In genomic region chr12:44511289-44511688, GRCh38 we compare ENCODE assay signal across 14 cellular contexts.
"Had no signal": no experiment of that assay in that cellular context is flagged by ENCODE, and none has a peak within 500 bp of the region (broad histone marks: within the 10 kb centered on the region; RNA-seq: fewer than 3 reads in every experiment).

No MANE protein-coding gene starts in this region.

- H3K27me3 Mint-ChIP-seq: activated B cell treated with CpG ODN at 0.5 μM for 24 hours; activated CD8-positive, alpha-beta T cell treated with anti-CD3 and anti-CD28 coated beads for 36 hours; activated naive CD4-positive, alpha-beta T cell treated with anti-CD3 and anti-CD28 coated beads, Interleukin-2, amount 50 U/mL, for 24 hours; T-helper 17 cell had no signal

- DNase-seq: activated B cell treated with CpG ODN at 0.5 μM for 24 hours; activated CD4-positive, alpha-beta T cell treated with anti-CD3 and anti-CD28 coated beads for 48 hours; activated CD8-positive, alpha-beta T cell treated with anti-CD3 and anti-CD28 coated beads for 36 hours; activated effector memory CD4-positive, alpha-beta T cell treated with anti-CD3 and anti-CD28 coated beads, Interleukin-2, amount 50 U/mL, for 16 hours; activated T-cell treated with anti-CD3 and anti-CD28 coated beads, Interleukin-2, amount 50 U/mL, for 48 hours; cortex of kidney; effector CD4-positive, alpha-beta T cell; esophagus squamous epithelium; mesenchymal stem cell; T-helper 17 cell had no signal

- H3K9me3 Mint-ChIP-seq: activated B cell treated with CpG ODN at 0.5 μM for 24 hours; activated CD8-positive, alpha-beta T cell treated with anti-CD3 and anti-CD28 coated beads for 36 hours; activated naive CD4-positive, alpha-beta T cell treated with anti-CD3 and anti-CD28 coated beads, Interleukin-2, amount 50 U/mL, for 24 hours; nephron had no signal

- H3K36me3 ChIP-seq: esophagus squamous epithelium, thoracic aorta had no signal

- H3K27me3 ChIP-seq: esophagus squamous epithelium had no signal

- H3K27ac Mint-ChIP-seq: activated B cell treated with CpG ODN at 0.5 μM for 24 hours; activated CD8-positive, alpha-beta T cell treated with anti-CD3 and anti-CD28 coated beads for 36 hours; nephron; T-helper 17 cell had no signal

- H3K4me1 Mint-ChIP-seq: activated B cell treated with CpG ODN at 0.5 μM for 24 hours; activated naive CD4-positive, alpha-beta T cell treated with anti-CD3 and anti-CD28 coated beads, Interleukin-2, amount 50 U/mL, for 24 hours; T-helper 17 cell had no signal

- H3K4me3 Mint-ChIP-seq: activated B cell treated with CpG ODN at 0.5 μM for 24 hours; activated CD8-positive, alpha-beta T cell treated with anti-CD3 and anti-CD28 coated beads for 36 hours; activated naive CD4-positive, alpha-beta T cell treated with anti-CD3 and anti-CD28 coated beads, Interleukin-2, amount 50 U/mL, for 24 hours; nephron; T-helper 17 cell had no signal

- H3K4me1 ChIP-seq: esophagus squamous epithelium had no signal

- H3K9me3 ChIP-seq: esophagus squamous epithelium, thoracic aorta had no signal

- H3K4me3 ChIP-seq: esophagus squamous epithelium, thoracic aorta had no signal

- H3K27ac ChIP-seq: esophagus squamous epithelium, thoracic aorta had no signal

- ATAC-seq: activated CD8-positive, alpha-beta T cell treated with anti-CD3 and anti-CD28 coated beads for 36 hours; sciatic nerve; T-helper 17 cell had no signal
